ENCODE assay signal across 8 cellular contexts in the genomic region with DNA sequence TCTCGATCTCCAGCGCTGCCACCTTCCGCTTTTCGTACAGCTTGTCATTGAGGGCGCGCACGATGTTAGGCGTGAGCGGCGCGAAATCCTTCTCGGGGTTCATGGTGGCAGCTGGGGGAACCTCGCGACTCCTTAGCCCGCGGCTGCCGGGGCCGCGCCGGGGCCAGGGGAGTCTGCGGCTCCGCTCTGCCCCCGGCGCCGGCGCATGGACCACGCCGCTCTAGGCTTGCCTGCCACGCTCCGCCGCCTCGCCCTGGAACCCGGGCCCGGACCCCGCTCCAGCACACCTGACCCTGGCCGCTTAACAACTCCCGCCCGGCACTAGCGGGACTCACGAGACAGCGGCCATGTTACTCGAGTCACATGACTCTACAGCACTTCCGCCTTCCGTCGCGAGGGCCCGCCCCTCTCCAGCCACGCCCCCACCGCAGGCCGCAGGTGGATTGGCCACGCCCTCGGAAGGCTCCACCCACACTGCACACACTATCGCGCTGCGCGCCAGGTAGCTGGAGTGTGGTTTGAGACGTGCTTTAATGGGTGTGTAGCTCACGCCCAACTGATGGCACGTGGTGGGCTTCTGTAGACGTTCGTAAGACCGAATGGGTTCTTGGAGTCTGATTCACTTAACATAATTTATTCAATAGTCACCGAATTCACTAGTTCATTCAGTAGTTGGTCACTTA. TPM values are rescaled to one million over a fixed set of nuclear protein-coding genes. Genes with fewer than 3 reads are reported as not detected.
DNase-seq lines count a peak whose midpoint lies in the region; ATAC-seq and TF ChIP-seq lines count a peak whose summit lies in the region.

A gene (minus strand): TSS at position 361 of the 683 bp plus-strand sequence. CDS start 258 bp downstream, at position 103.

- no peak within 1 kb of the TSS for H3K27ac ChIP-seq in right cardiac atrium (ENCODE audit: low read length)
- H3K27ac ChIP-seq in uterus = peak within 1 kb of the TSS; percentile 50 to 54

- H3K36me3 ChIP-seq in uterus = no peaks in the 10 kb centered on the region

- ATAC-seq in GM18502 (IDR thresholded peaks at IDR 0.05; ENCODE audit: poor library complexity, unreplicated experiment) (peak; percentile 95), HG02943 (IDR thresholded peaks at IDR 0.05; ENCODE audit: low read depth, unreplicated experiment) (peak; percentile 84), right cardiac atrium (peak; percentile 98)

- H3K9me3 ChIP-seq in right cardiac atrium (ENCODE audit: control insufficient read depth, low read length) = peaks cover 2% of the 10 kb centered on the region
- H3K9me3 ChIP-seq in uterus = no peaks in the 10 kb centered on the region

- intact Hi-C loops in right cardiac atrium (cut with DNase I) = loop anchor here in 1 of 4 donors (10.0 kb wide), 1 partner anchor 554 kb away; a partner anchor contains a TSS
- intact Hi-C loops in uterus (cut with DNase I; ENCODE audit: low total_unique reads) = no loop called here

- TF ChIP-seq POLR2A in uterus (IDR thresholded peaks at IDR 0.05) = peak in 1 of 2 donors; percentile 54

- H3K4me3 ChIP-seq in right cardiac atrium (ENCODE audit: low read length) = peak within 1 kb of the TSS; percentile 99
- H3K4me3 ChIP-seq in uterus = peak within 1 kb of the TSS; percentile 45 to 83

- peaks cover 4% of the 10 kb centered on the region for H3K4me1 ChIP-seq in right cardiac atrium (ENCODE audit: control insufficient read depth, insufficient read depth, low read length)
- peaks cover 0 to 7% of the 10 kb centered on the region in 2 donors for H3K4me1 ChIP-seq in uterus

- peak in 1 of 4 experiments; percentile 5 for TF ChIP-seq CTCF in uterus (IDR thresholded peaks at IDR 0.05)

- WGBS in right cardiac atrium = under 1% methylated on average over 63 of the region's 63 CpGs

- DNase-seq in NCI-H187 treated with DMSO at 0.1 percent for 48 hours (lab: John Stamatoyannopoulos, UW) (peak; percentile 33), T-helper 2 cell (peak; percentile 93 to 96 (median 95)), anterior cingulate cortex (lab: John Stamatoyannopoulos, UW) (peak in 57 of 58 donors; percentile 33 to 91 (median 81)), right cardiac atrium (peak; percentile 89 to 96 (median 95)), putamen (ENCODE audit: low spot score) (peak; percentile 90), uterus (peak; percentile 86 to 91)

- H3K27me3 ChIP-seq in right cardiac atrium (ENCODE audit: control insufficient read depth, insufficient read depth) = no peaks in the 10 kb centered on the region
- no peaks in the 10 kb centered on the region for H3K27me3 ChIP-seq in uterus

RNA-seq across cellular contexts. Expression of the gene that starts here (rescaled TPM):
- total RNA-seq in right cardiac atrium = 10 to 100 TPM; 18.2 to 24.2 (median 23.0) TPM
- polyA plus RNA-seq in right cardiac atrium = 27.4 TPM
- total RNA-seq in uterus = 10 to 100 TPM in 3 of 4 donors, 1 to 10 TPM in 1; 4.7 to 30.6 (median 17.4) TPM

Comparison
In these comparisons a context has a peak if more than half of its experiments do, and no peak if none do; other contexts are left out.
1. DNase-seq: peak in every context shown above with its lines; median percentile 95 in T-helper 2 cell; 95 in right cardiac atrium; 90 in putamen; 88 in uterus; 81 in anterior cingulate cortex; 33 in NCI-H187 treated with DMSO at 0.1 percent for 48 hours.